Comparison of ENCODE assay signal across 7 cellular contexts in genomic region chr11:116193321-116194114, GRCh38.
DNase-seq lines count a peak whose midpoint lies in the region.

No MANE protein-coding gene starts in this region.

- H3K27me3 ChIP-seq in subcutaneous abdominal adipose tissue (ENCODE audit: control insufficient read depth in 5 of 5, insufficient read depth in 4 of 5, low read length in 5 of 5), result peaks cover 13 to 40% (median 23%) of the 10 kb centered on the region in 5 donors

- H3K36me3 Mint-ChIP-seq in T-helper 2 cell treated with Interferon-gamma antibody and Interleukin-4, amounts not matched to agents 5 μg/mL and 100 μg/mL, for 36 hours (ENCODE audit: low read depth), result no peaks in the 10 kb centered on the region

- no peaks in the 10 kb centered on the region for H3K36me3 ChIP-seq in subcutaneous abdominal adipose tissue (ENCODE audit: control insufficient read depth in 5 of 5, insufficient read depth in 5 of 5, low read length in 5 of 5)

- H3K9ac ChIP-seq in subcutaneous abdominal adipose tissue (ENCODE audit: low read length in 5 of 5), result peak overlapping the region in 3 of 5 donors; percentile 34 to 52 (median 35)

- no peaks in the 10 kb centered on the region for H3K4me1 Mint-ChIP-seq in T-helper 2 cell treated with Interferon-gamma antibody and Interleukin-4, amounts not matched to agents 5 μg/mL and 100 μg/mL, for 36 hours (ENCODE audit: low read depth)

- no peak overlapping the region for H3K27ac Mint-ChIP-seq in T-helper 2 cell treated with Interferon-gamma antibody and Interleukin-4, amounts not matched to agents 5 μg/mL and 100 μg/mL, for 36 hours

- peaks cover 29% of the 10 kb centered on the region for H3K27me3 Mint-ChIP-seq in T-helper 2 cell treated with Interferon-gamma antibody and Interleukin-4, amounts not matched to agents 5 μg/mL and 100 μg/mL, for 36 hours (ENCODE audit: low read depth)

- no peaks in the 10 kb centered on the region for H3K9me3 Mint-ChIP-seq in T-helper 2 cell treated with Interferon-gamma antibody and Interleukin-4, amounts not matched to agents 5 μg/mL and 100 μg/mL, for 36 hours

- no peak overlapping the region for H3K4me3 Mint-ChIP-seq in T-helper 2 cell treated with Interferon-gamma antibody and Interleukin-4, amounts not matched to agents 5 μg/mL and 100 μg/mL, for 36 hours

- H3K9me3 ChIP-seq in subcutaneous abdominal adipose tissue (ENCODE audit: control insufficient read depth in 5 of 5, low read length in 5 of 5), result no peaks in the 10 kb centered on the region

- no peak overlapping the region for H3K27ac ChIP-seq in subcutaneous abdominal adipose tissue (ENCODE audit: low read depth, low read length)

- peak; percentile 60 for DNase-seq in NCI-H1105 (lab: John Stamatoyannopoulos, UW)
- DNase-seq in cerebellar cortex (ENCODE audit: low spot score), result peak; percentile 65
- DNase-seq in kidney glomerular epithelial cell (lab: John Stamatoyannopoulos, UW), result peak; percentile 61
- no peak for DNase-seq in T-helper 2 cell treated with Interferon-gamma antibody and Interleukin-4, amounts not matched to agents 5 μg/mL and 100 μg/mL, for 36 hours (ENCODE audit: low spot score)
- no peak for DNase-seq in dedifferentiated amniotic fluid mesenchymal stem cell (ENCODE audit: extremely low spot score)
- no peak for DNase-seq in OCI-M2 (lab: John Stamatoyannopoulos, UW; ENCODE audit: unreplicated experiment)

- H3K4me1 ChIP-seq in subcutaneous abdominal adipose tissue (ENCODE audit: control insufficient read depth in 5 of 5, insufficient read depth in 5 of 5, low read length in 5 of 5), result peaks cover 0 to 13% (median 7%) of the 10 kb centered on the region in 5 donors

- H3K4me3 ChIP-seq in subcutaneous abdominal adipose tissue (ENCODE audit: low read depth in 1 of 5, low read length in 5 of 5), result peak overlapping the region; percentile 28 to 66 (median 60)

Comparison
In these comparisons a context has a peak if more than half of its experiments do, and no peak if none do; other contexts are left out.
1. DNase-seq: peak in NCI-H1105 (single experiment), cerebellar cortex (single experiment) and kidney glomerular epithelial cell (single experiment); none in T-helper 2 cell treated with Interferon-gamma antibody and Interleukin-4, amounts not matched to agents 5 μg/mL and 100 μg/mL, for 36 hours (single experiment), dedifferentiated amniotic fluid mesenchymal stem cell (single experiment) and OCI-M2 (single experiment).